21 cellular contexts compared by ENCODE assay signal in genomic region chr7:64685091-64685490, GRCh38. TPM values are rescaled to one million over a fixed set of nuclear protein-coding genes. Genes with fewer than 3 reads are reported as not detected.
DNase-seq lines count a peak whose midpoint lies in the region; ATAC-seq and TF ChIP-seq lines count a peak whose summit lies in the region.
"Had no signal": no experiment of that assay in that cellular context is flagged by ENCODE, and none has a peak within 500 bp of the region (broad histone marks: within the 10 kb centered on the region; RNA-seq: fewer than 3 reads in every experiment).

No MANE protein-coding gene starts in this region.

- H3K4me3 Mint-ChIP-seq in MCF 10A (ENCODE audit: unreplicated experiment): no peak overlapping the region
- H3K4me3 Mint-ChIP-seq in central memory CD8-positive, alpha-beta T cell: no peak overlapping the region
- H3K4me3 Mint-ChIP-seq in stimulated activated naive B cell treated with anti-CD40 and anti-IgM and Interleukin-4, amounts not matched to agents 10 μg/mL and 1 μg/mL and 100 μg/mL, for 72 hours: no peak overlapping the region

- CTCF ChIA-PET in MCF 10A (lab: Yijun Ruan, JAX): no interaction called here

- no peaks in the 10 kb centered on the region for H3K36me3 ChIP-seq in breast epithelium
- H3K36me3 ChIP-seq in tibial artery: peaks cover 44 to 58% (median 55%) of the 10 kb centered on the region in 3 donors
- H3K36me3 ChIP-seq: cardiac muscle cell had no signal

- peaks cover under 1% of the 10 kb centered on the region for H3K9me3 Mint-ChIP-seq in MCF 10A (ENCODE audit: unreplicated experiment)
- peaks cover 6% of the 10 kb centered on the region for H3K9me3 Mint-ChIP-seq in central memory CD8-positive, alpha-beta T cell
- H3K9me3 Mint-ChIP-seq in stimulated activated naive B cell treated with anti-CD40 and anti-IgM and Interleukin-4, amounts not matched to agents 10 μg/mL and 1 μg/mL and 100 μg/mL, for 72 hours: peaks cover 21 to 23% of the 10 kb centered on the region in 2 donors

- H3K27me3 ChIP-seq in breast epithelium (no peaks in the 10 kb centered on the region), tibial artery (no peaks in the 10 kb centered on the region)
- H3K27me3 ChIP-seq: cardiac muscle cell, SJCRH30, testis had no signal

- H3K27ac Mint-ChIP-seq in MCF 10A (ENCODE audit: low read depth, unreplicated experiment): no peak overlapping the region
- peak overlapping the region; percentile 6 for H3K27ac Mint-ChIP-seq in central memory CD8-positive, alpha-beta T cell (ENCODE audit: low read depth)
- H3K27ac Mint-ChIP-seq in stimulated activated naive B cell treated with anti-CD40 and anti-IgM and Interleukin-4, amounts not matched to agents 10 μg/mL and 1 μg/mL and 100 μg/mL, for 72 hours: peak overlapping the region; percentile 94

- BruUV-seq in MCF 10A (replicated peaks; lab: Mats Ljungman, UMichigan): no TSS peak

- peaks cover 14% of the 10 kb centered on the region for H3K36me3 Mint-ChIP-seq in MCF 10A (ENCODE audit: insufficient read depth, unreplicated experiment)
- peaks cover 22% of the 10 kb centered on the region for H3K36me3 Mint-ChIP-seq in central memory CD8-positive, alpha-beta T cell (ENCODE audit: insufficient read depth)
- peaks cover 20 to 24% of the 10 kb centered on the region in 2 donors for H3K36me3 Mint-ChIP-seq in stimulated activated naive B cell treated with anti-CD40 and anti-IgM and Interleukin-4, amounts not matched to agents 10 μg/mL and 1 μg/mL and 100 μg/mL, for 72 hours

- H3K9me3 ChIP-seq in breast epithelium (no peaks in the 10 kb centered on the region), tibial artery (no peaks in the 10 kb centered on the region)
- H3K9me3 ChIP-seq: left ventricle myocardium inferior, psoas muscle, testis had no signal

- no peaks in the 10 kb centered on the region for H3K4me1 ChIP-seq in breast epithelium
- H3K4me1 ChIP-seq in tibial artery: peaks cover 0 to 14% (median 0%) of the 10 kb centered on the region in 4 donors
- H3K4me1 ChIP-seq: psoas muscle, SJCRH30, testis had no signal

- intact Hi-C loops in breast epithelium (cut with DNase I; ENCODE audit: low total_unique reads): no loop called here
- intact Hi-C loops in MCF 10A (cut with micrococcal nuclease): no loop called here
- intact Hi-C loops in tibial artery (cut with DNase I; ENCODE audit: low total_unique reads): no loop called here

- H3K27ac ChIP-seq in breast epithelium (peak overlapping the region; percentile 86 to 91), tibial artery (no peak overlapping the region)
- H3K27ac ChIP-seq: cardiac muscle cell, left ventricle myocardium inferior, psoas muscle, SJCRH30, testis had no signal

- no peak for ATAC-seq in central memory CD8-positive, alpha-beta T cell (replicated peaks; ENCODE audit: extremely low read depth, poor library complexity, severe bottlenecking)
- ATAC-seq in stimulated activated naive B cell treated with anti-CD40 and anti-IgM and Interleukin-4, amounts not matched to agents 10 μg/mL and 1 μg/mL and 100 μg/mL, for 72 hours (replicated peaks): no peak
- no peak for ATAC-seq in GM18868 (IDR thresholded peaks at IDR 0.05; ENCODE audit: unreplicated experiment)
- ATAC-seq: GM12878, psoas muscle had no signal

- H3K4me3 ChIP-seq in breast epithelium (no peak overlapping the region), tibial artery (no peak overlapping the region)
- H3K4me3 ChIP-seq: cardiac muscle cell, GM12878, left ventricle myocardium inferior, psoas muscle, SJCRH30, testis had no signal

- POLR2A ChIA-PET in MCF 10A (lab: Yijun Ruan, JAX): no interaction called here

- TF ChIP-seq POLR2A in breast epithelium (IDR thresholded peaks at IDR 0.05): no peak

- TF ChIP-seq CTCF in breast epithelium (IDR thresholded peaks at IDR 0.05) (no peak), MCF 10A (IDR thresholded peaks at IDR 0.05; ENCODE audit: unreplicated experiment) (no peak), tibial artery (IDR thresholded peaks at IDR 0.05) (no peak)

- DNase-seq in breast epithelium (ENCODE audit: low spot score in 2 of 2): no peak
- no peak for DNase-seq in MCF 10A (ENCODE audit: unreplicated experiment)
- peak; percentile 75 for DNase-seq in NAMALWA (ENCODE audit: low spot score)
- no peak for DNase-seq in central memory CD8-positive, alpha-beta T cell (ENCODE audit: low spot score in 2 of 2)
- no peak for DNase-seq in stimulated activated naive B cell treated with anti-CD40 and anti-IgM and Interleukin-4, amounts not matched to agents 10 μg/mL and 1 μg/mL and 100 μg/mL, for 72 hours
- DNase-seq in H4 (ENCODE audit: low spot score): no peak
- no peak for DNase-seq in tibial artery
- DNase-seq: activated CD4-positive, alpha-beta T cell treated with anti-CD3 and anti-CD28 coated beads, Interleukin-2, amount 50 U/mL, for 1 hour; activated gamma-delta T cell; dermis blood vessel endothelial cell; DMS153; left ventricle myocardium inferior; NCI-H1436 treated with DMSO at 0.1 percent for 48 hours; NCI-H2171; NCI-H524; psoas muscle; SJCRH30; testis had no signal

- H3K4me1 Mint-ChIP-seq in MCF 10A (ENCODE audit: insufficient read depth, unreplicated experiment): no peaks in the 10 kb centered on the region
- H3K4me1 Mint-ChIP-seq in central memory CD8-positive, alpha-beta T cell: peaks cover 52% of the 10 kb centered on the region
- peaks cover 13 to 40% of the 10 kb centered on the region in 2 donors for H3K4me1 Mint-ChIP-seq in stimulated activated naive B cell treated with anti-CD40 and anti-IgM and Interleukin-4, amounts not matched to agents 10 μg/mL and 1 μg/mL and 100 μg/mL, for 72 hours

- H3K27me3 Mint-ChIP-seq in MCF 10A (ENCODE audit: insufficient read depth, unreplicated experiment): no peaks in the 10 kb centered on the region
- H3K27me3 Mint-ChIP-seq in central memory CD8-positive, alpha-beta T cell: no peaks in the 10 kb centered on the region
- no peaks in the 10 kb centered on the region for H3K27me3 Mint-ChIP-seq in stimulated activated naive B cell treated with anti-CD40 and anti-IgM and Interleukin-4, amounts not matched to agents 10 μg/mL and 1 μg/mL and 100 μg/mL, for 72 hours

RNA-seq across cellular contexts. Expression of gene ZNF107, which starts 19.2 kb away (rescaled TPM):
- 10 to 100 TPM in 2 of 3 donors, 1 to 10 TPM in 1; 3.7 to 72.7 (median 33.1) TPM for total RNA-seq in breast epithelium
- total RNA-seq in MCF 10A (2022): 4.6 and 5.0 TPM in 2 replicates
- total RNA-seq in H4 (2014; rRNA removed; shearing (Covaris generic)): 2.5 and 5.4 TPM in 2 replicates

Comparison
In these comparisons a context has a peak if more than half of its experiments do, and no peak if none do; other contexts are left out.
1. H3K27ac ChIP-seq: peak in breast epithelium (2 of 2); none in tibial artery (0 of 2).